ENCODE assay signal across 10 cellular contexts in the genomic region with DNA sequence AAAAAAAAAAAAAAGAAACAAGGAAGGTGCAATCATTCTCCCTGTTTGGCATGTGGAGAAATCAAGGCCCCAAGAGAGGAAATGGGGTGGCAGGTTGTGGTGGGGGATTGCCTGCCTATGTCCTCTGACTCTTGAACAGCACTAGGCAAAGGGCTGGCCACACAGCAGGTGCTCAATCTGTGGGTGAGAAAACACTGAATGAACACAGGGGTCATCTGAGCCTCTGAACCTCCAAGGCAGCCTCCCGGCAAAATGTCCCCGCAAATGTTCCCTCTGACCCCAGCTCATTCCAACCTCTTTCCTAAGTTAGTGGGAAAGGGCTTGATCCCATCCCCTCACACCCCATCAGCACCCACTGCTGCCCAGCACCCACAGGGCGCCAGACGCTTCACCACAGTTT. TPM values are rescaled to one million over a fixed set of nuclear protein-coding genes. Genes with fewer than 3 reads are reported as not detected.
DNase-seq lines count a peak whose midpoint lies in the region; ATAC-seq and TF ChIP-seq lines count a peak whose summit lies in the region.
"Had no signal": no experiment of that assay in that cellular context is flagged by ENCODE, and none has a peak within 500 bp of the region (broad histone marks: within the 10 kb centered on the region; RNA-seq: fewer than 3 reads in every experiment).

No MANE protein-coding gene starts in this region.

- H3K9me3 Mint-ChIP-seq in activated naive CD8-positive, alpha-beta T cell treated with anti-CD3 and anti-CD28 coated beads, Interleukin-2, amount 10 ng/mL, durations not matched to agents 7 days and 5 days = no peaks in the 10 kb centered on the region
- no peaks in the 10 kb centered on the region for H3K9me3 Mint-ChIP-seq in natural killer cell

- H3K4me1 ChIP-seq in right atrium auricular region = peaks cover 0 to 62% of the 10 kb centered on the region in 2 donors
- peaks cover 3 to 6% of the 10 kb centered on the region in 2 donors for H3K4me1 ChIP-seq in uterus

- no peak for DNase-seq in right atrium auricular region (ENCODE audit: low spot score)
- no peak for DNase-seq in left ventricle myocardium superior
- DNase-seq in activated naive CD8-positive, alpha-beta T cell treated with anti-CD3 and anti-CD28 coated beads, Interleukin-2, amount 10 ng/mL, durations not matched to agents 7 days and 5 days = no peak
- DNase-seq in natural killer cell = peak; percentile 56
- DNase-seq in uterus = no peak
- DNase-seq in foreskin melanocyte = no peak
- DNase-seq in hypothalamus (lab: John Stamatoyannopoulos, UW) = no peak
- DNase-seq: MG63 had no signal

- peaks cover 68% of the 10 kb centered on the region for H3K4me1 Mint-ChIP-seq in activated naive CD8-positive, alpha-beta T cell treated with anti-CD3 and anti-CD28 coated beads, Interleukin-2, amount 10 ng/mL, durations not matched to agents 7 days and 5 days
- peaks cover 66 to 76% of the 10 kb centered on the region in 2 donors for H3K4me1 Mint-ChIP-seq in natural killer cell

- ATAC-seq in left ventricle myocardium superior (no peak), natural killer cell (peak in 2 of 3 donors; percentile 16 to 39), HG02870 (IDR thresholded peaks at IDR 0.05; ENCODE audit: unreplicated experiment) (no peak)
- no peak for ATAC-seq in activated naive CD8-positive, alpha-beta T cell treated with anti-CD3 and anti-CD28 coated beads, Interleukin-2, amount 10 ng/mL, durations not matched to agents 7 days and 5 days (ENCODE audit: low read depth)

- POLR2A ChIA-PET in activated naive CD8-positive, alpha-beta T cell treated with anti-CD3 and anti-CD28 coated beads, Interleukin-2, amount 10 ng/mL, durations not matched to agents 7 days and 5 days (lab: Charles Lee) = interaction anchor here (0.7 to 1.1 kb wide), 5 partner anchors 11 to 27 kb away, joined by 3 to 13 read pairs (median 6); a partner anchor contains a TSS

- H3K27me3 Mint-ChIP-seq in activated naive CD8-positive, alpha-beta T cell treated with anti-CD3 and anti-CD28 coated beads, Interleukin-2, amount 10 ng/mL, durations not matched to agents 7 days and 5 days = no peaks in the 10 kb centered on the region
- no peaks in the 10 kb centered on the region for H3K27me3 Mint-ChIP-seq in natural killer cell (ENCODE audit: low read depth in 2 of 2)

- H3K27ac ChIP-seq in right atrium auricular region (peak overlapping the region; percentile 83 to 97), uterus (peak overlapping the region; percentile 3 to 98)

- no peaks in the 10 kb centered on the region for H3K36me3 ChIP-seq in right atrium auricular region
- no peaks in the 10 kb centered on the region for H3K36me3 ChIP-seq in uterus
- H3K36me3 ChIP-seq: MG63 had no signal

- H3K27me3 ChIP-seq in right atrium auricular region (no peaks in the 10 kb centered on the region), uterus (no peaks in the 10 kb centered on the region)
- H3K27me3 ChIP-seq: MG63 had no signal

- no peaks in the 10 kb centered on the region for H3K9me3 ChIP-seq in right atrium auricular region
- no peaks in the 10 kb centered on the region for H3K9me3 ChIP-seq in uterus
- H3K9me3 ChIP-seq: MG63 had no signal

- peak overlapping the region; percentile 29 for H3K4me3 Mint-ChIP-seq in activated naive CD8-positive, alpha-beta T cell treated with anti-CD3 and anti-CD28 coated beads, Interleukin-2, amount 10 ng/mL, durations not matched to agents 7 days and 5 days
- H3K4me3 Mint-ChIP-seq in natural killer cell = peak overlapping the region; percentile 83

- peak overlapping the region; percentile 64 for H3K27ac Mint-ChIP-seq in activated naive CD8-positive, alpha-beta T cell treated with anti-CD3 and anti-CD28 coated beads, Interleukin-2, amount 10 ng/mL, durations not matched to agents 7 days and 5 days
- H3K27ac Mint-ChIP-seq in natural killer cell = peak overlapping the region; percentile 87 to 89

- H3K36me3 Mint-ChIP-seq in activated naive CD8-positive, alpha-beta T cell treated with anti-CD3 and anti-CD28 coated beads, Interleukin-2, amount 10 ng/mL, durations not matched to agents 7 days and 5 days = peaks cover 12% of the 10 kb centered on the region
- no peaks in the 10 kb centered on the region for H3K36me3 Mint-ChIP-seq in natural killer cell

- intact Hi-C loops in left ventricle myocardium superior (cut with micrococcal nuclease) = no loop called here
- intact Hi-C loops in natural killer cell (cut with micrococcal nuclease) = loop anchor here (1.0 to 10.0 kb wide), 3 partner anchors 24 to 88 kb away; a partner anchor contains a TSS
- intact Hi-C loops in uterus (cut with DNase I; ENCODE audit: low total_unique reads) = no loop called here

- no peak overlapping the region for H3K4me3 ChIP-seq in right atrium auricular region
- H3K4me3 ChIP-seq in uterus = no peak overlapping the region
- H3K4me3 ChIP-seq: MG63, smooth muscle cell had no signal

- TF ChIP-seq CTCF in right atrium auricular region (IDR thresholded peaks at IDR 0.05) = no peak
- TF ChIP-seq CTCF in natural killer cell (IDR thresholded peaks at IDR 0.05) = no peak
- no peak for TF ChIP-seq CTCF in uterus (IDR thresholded peaks at IDR 0.05)

- no peak for TF ChIP-seq POLR2A in uterus (IDR thresholded peaks at IDR 0.05)

RNA-seq across cellular contexts. Expression of a gene that starts 4.6 kb away (rescaled TPM):
- total RNA-seq in right atrium auricular region (10 to 100 TPM in 1 of 2 donors, 1 to 10 TPM in 1; 9.0 to 15.6 TPM), left ventricle myocardium superior (17.0 TPM), natural killer cell (100 to 1,000 TPM; 137 to 167 (median 145) TPM), uterus (10 to 100 TPM in 3 of 4 donors, 1 to 10 TPM in 1; 8.7 to 50.9 (median 34.5) TPM)
- total RNA-seq in activated naive CD8-positive, alpha-beta T cell treated with anti-CD3 and anti-CD28 coated beads, Interleukin-2, amount 10 ng/mL, durations not matched to agents 7 days and 5 days = 100 to 1,000 TPM in 1 of 2 experiments, 10 to 100 TPM in 1; 94.6 to 103 TPM

RNA-seq across cellular contexts. Expression of a gene that starts 24.8 kb away (rescaled TPM):
- total RNA-seq in right atrium auricular region = 10 to 100 TPM; 24.8 to 43.5 TPM
- 5.3 TPM for total RNA-seq in left ventricle myocardium superior
- 10 to 100 TPM; 10.8 to 12.8 TPM for total RNA-seq in activated naive CD8-positive, alpha-beta T cell treated with anti-CD3 and anti-CD28 coated beads, Interleukin-2, amount 10 ng/mL, durations not matched to agents 7 days and 5 days
- 100 to 1,000 TPM; 168 to 215 (median 187) TPM for total RNA-seq in natural killer cell
- 100 to 1,000 TPM in 1 of 4 donors, 10 to 100 TPM in 3; 10.1 to 180 (median 44.0) TPM for total RNA-seq in uterus

Comparison
In these comparisons a context has a peak if more than half of its experiments do, and no peak if none do; other contexts are left out.
1. ATAC-seq: peak in natural killer cell (2 of 3); none in left ventricle myocardium superior (single experiment), activated naive CD8-positive, alpha-beta T cell treated with anti-CD3 and anti-CD28 coated beads, Interleukin-2, amount 10 ng/mL, durations not matched to agents 7 days and 5 days (single experiment) and HG02870 (single experiment).